8 cellular contexts compared by ENCODE assay signal in the genomic region with DNA sequence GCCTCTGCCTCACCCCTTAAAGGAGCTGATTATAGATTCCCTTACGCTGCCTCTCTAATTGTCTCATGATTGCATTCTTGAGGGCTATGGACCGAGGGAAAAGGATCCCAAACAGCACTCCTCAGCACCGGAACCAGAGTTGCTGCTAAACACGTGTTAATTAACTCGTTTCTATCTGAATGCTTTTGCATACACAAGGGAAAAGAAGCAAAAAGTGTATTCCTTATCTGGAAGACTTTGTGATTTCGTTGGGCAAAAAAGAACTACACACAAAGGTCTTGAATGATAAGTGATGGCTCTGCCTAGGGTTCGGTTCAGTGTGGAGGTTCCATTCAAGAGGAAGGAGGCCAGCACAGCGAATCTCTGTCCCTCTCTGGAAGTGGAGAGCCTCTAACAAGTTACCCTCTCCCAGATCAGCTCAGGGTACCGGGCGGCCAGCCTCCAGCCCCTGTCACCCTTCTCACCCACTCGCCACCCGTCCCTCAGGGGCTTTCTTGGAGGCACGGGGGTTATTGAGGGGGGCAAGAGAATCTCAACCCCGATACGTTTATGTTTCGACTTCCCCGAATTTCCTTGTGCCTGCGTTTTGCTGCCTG. TPM values are rescaled to one million over a fixed set of nuclear protein-coding genes. Genes with fewer than 3 reads are reported as not detected.
DNase-seq lines count a peak whose midpoint lies in the region; ATAC-seq and TF ChIP-seq lines count a peak whose summit lies in the region.

No MANE protein-coding gene starts in this region.

- peak overlapping the region; percentile 94 for H3K4me3 Mint-ChIP-seq in activated T-cell treated with anti-CD3 and anti-CD28 coated beads, Interleukin-2, amount 50 U/mL, for 24 hours
- H3K4me3 Mint-ChIP-seq in effector memory CD8-positive, alpha-beta T cell = peak overlapping the region; percentile 95 to 97
- H3K4me3 Mint-ChIP-seq in natural killer cell = peak overlapping the region; percentile 96

- H3K9me3 ChIP-seq in RWPE2 (ENCODE audit: severe bottlenecking) = no peaks in the 10 kb centered on the region

- ATAC-seq in RWPE2 (ENCODE audit: low read depth) (no peak), natural killer cell (no peak), GM19463 (IDR thresholded peaks at IDR 0.05; ENCODE audit: unreplicated experiment) (no peak), GM18505 (IDR thresholded peaks at IDR 0.05; ENCODE audit: unreplicated experiment) (no peak)
- no peak for ATAC-seq in effector memory CD8-positive, alpha-beta T cell (replicated peaks)

- peaks cover 6% of the 10 kb centered on the region; the same call in 1 of the 2 replicates for H3K36me3 ChIP-seq in RWPE2 (ENCODE audit: low read depth)

- no peaks in the 10 kb centered on the region for H3K9me3 Mint-ChIP-seq in activated T-cell treated with anti-CD3 and anti-CD28 coated beads, Interleukin-2, amount 50 U/mL, for 24 hours
- H3K9me3 Mint-ChIP-seq in effector memory CD8-positive, alpha-beta T cell = no peaks in the 10 kb centered on the region
- H3K9me3 Mint-ChIP-seq in natural killer cell = no peaks in the 10 kb centered on the region

- intact Hi-C loops in natural killer cell (cut with micrococcal nuclease) = loop anchor here (1.0 to 2.0 kb wide), 5 partner anchors 21 to 174 kb away; partner anchors contain the start of genes ABCB8, CHPF2 and FASTK

- H3K4me1 Mint-ChIP-seq in activated T-cell treated with anti-CD3 and anti-CD28 coated beads, Interleukin-2, amount 50 U/mL, for 24 hours (ENCODE audit: low read depth) = peaks cover 36% of the 10 kb centered on the region
- peaks cover 37 to 41% of the 10 kb centered on the region in 2 donors for H3K4me1 Mint-ChIP-seq in effector memory CD8-positive, alpha-beta T cell (ENCODE audit: low read depth in 2 of 2)
- H3K4me1 Mint-ChIP-seq in natural killer cell = peaks cover 16 to 45% of the 10 kb centered on the region in 2 donors

- peaks cover 31% of the 10 kb centered on the region for H3K36me3 Mint-ChIP-seq in activated T-cell treated with anti-CD3 and anti-CD28 coated beads, Interleukin-2, amount 50 U/mL, for 24 hours (ENCODE audit: low read depth)
- H3K36me3 Mint-ChIP-seq in effector memory CD8-positive, alpha-beta T cell (ENCODE audit: insufficient read depth) = peaks cover 10% of the 10 kb centered on the region
- H3K36me3 Mint-ChIP-seq in natural killer cell = no peaks in the 10 kb centered on the region

- H3K4me1 ChIP-seq in RWPE2 (ENCODE audit: insufficient read depth, poor library complexity, severe bottlenecking) = peaks cover 28% of the 10 kb centered on the region

- H3K27ac Mint-ChIP-seq in activated T-cell treated with anti-CD3 and anti-CD28 coated beads, Interleukin-2, amount 50 U/mL, for 24 hours = peak overlapping the region; percentile 96
- H3K27ac Mint-ChIP-seq in effector memory CD8-positive, alpha-beta T cell = peak overlapping the region; percentile 82 to 97
- peak overlapping the region; percentile 91 to 93 for H3K27ac Mint-ChIP-seq in natural killer cell

- peak overlapping the region; percentile 86 for H3K27ac ChIP-seq in RWPE2 (ENCODE audit: poor library complexity, severe bottlenecking)

- no peaks in the 10 kb centered on the region for H3K27me3 Mint-ChIP-seq in activated T-cell treated with anti-CD3 and anti-CD28 coated beads, Interleukin-2, amount 50 U/mL, for 24 hours
- H3K27me3 Mint-ChIP-seq in effector memory CD8-positive, alpha-beta T cell = peaks cover 0 to 8% of the 10 kb centered on the region in 2 donors
- no peaks in the 10 kb centered on the region for H3K27me3 Mint-ChIP-seq in natural killer cell (ENCODE audit: low read depth in 2 of 2)

- no peaks in the 10 kb centered on the region for H3K27me3 ChIP-seq in RWPE2 (ENCODE audit: insufficient read depth, poor library complexity, severe bottlenecking)

- no peak for DNase-seq in activated T-cell treated with anti-CD3 and anti-CD28 coated beads, Interleukin-2, amount 50 U/mL, for 24 hours
- no peak for DNase-seq in activated T-cell treated with anti-CD3 and anti-CD28 coated beads, Interleukin-2, amount 50 U/mL, for 1 hour
- DNase-seq in RWPE2 (ENCODE audit: low spot score) = no peak
- DNase-seq in effector memory CD8-positive, alpha-beta T cell = peak in 1 of 3 experiments; percentile 30
- no peak for DNase-seq in natural killer cell
- no peak for DNase-seq in NCI-H1417 treated with DMSO at 0.1 percent for 48 hours (lab: John Stamatoyannopoulos, UW)

- no peak for TF ChIP-seq CTCF in RWPE2 (IDR thresholded peaks at IDR 0.05; ENCODE audit: poor library complexity, severe bottlenecking)
- TF ChIP-seq CTCF in natural killer cell (IDR thresholded peaks at IDR 0.05) = no peak

- no peak for TF ChIP-seq POLR2A in GM18505 (IDR thresholded peaks at IDR 0.05; ENCODE audit: borderline replicate concordance, extremely low read depth, insufficient read depth, insufficient read length)

- H3K4me3 ChIP-seq in RWPE2 (ENCODE audit: severe bottlenecking) = peak overlapping the region; percentile 48

RNA-seq across cellular contexts. Expression of gene SLC4A2, which starts 0.5 kb away (rescaled TPM):
- 10 to 100 TPM; 60.4 to 87.3 (median 66.1) TPM for total RNA-seq in natural killer cell

RNA-seq across cellular contexts. Expression of gene CDK5, which starts 1.2 kb away (rescaled TPM):
- 1 to 10 TPM; 6.2 to 8.0 (median 6.6) TPM for total RNA-seq in natural killer cell

RNA-seq across cellular contexts. Expression of gene ASIC3, which starts 10.5 kb away (rescaled TPM):
- 1 to 10 TPM; 5.7 to 7.9 (median 5.9) TPM for total RNA-seq in natural killer cell

RNA-seq across cellular contexts. Expression of gene FASTK, which starts 21.7 kb away (rescaled TPM):
- total RNA-seq in natural killer cell = 10 to 100 TPM; 72.8 to 89.4 (median 85.2) TPM

RNA-seq across cellular contexts. Expression of gene TMUB1, which starts 24.4 kb away (rescaled TPM):
- total RNA-seq in natural killer cell = 10 to 100 TPM; 44.1 to 49.8 (median 47.3) TPM
